16 cellular contexts compared by ENCODE assay signal in the genomic region with DNA sequence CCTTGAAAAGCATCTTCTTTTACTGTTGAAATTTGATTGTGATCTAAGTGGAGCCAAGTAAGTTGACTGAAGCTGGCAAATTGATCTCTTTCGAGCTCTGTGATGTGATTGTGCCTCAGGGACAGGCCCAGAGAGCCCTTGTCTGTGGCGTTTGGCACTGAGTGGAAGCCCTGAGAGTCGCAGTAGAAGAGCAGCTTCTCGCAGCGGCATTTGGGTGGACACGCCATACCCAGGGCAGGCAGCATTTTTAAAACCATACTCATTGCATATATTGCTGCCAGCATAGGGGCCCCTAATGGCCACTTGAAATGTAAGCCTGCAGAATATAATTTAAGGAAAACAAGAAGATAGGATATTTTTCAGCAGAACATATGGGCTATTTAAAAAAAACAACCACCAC. TPM values are rescaled to one million over a fixed set of nuclear protein-coding genes. Genes with fewer than 3 reads are reported as not detected.
DNase-seq lines count a peak whose midpoint lies in the region; ATAC-seq, FAIRE-seq and TF ChIP-seq lines count a peak whose summit lies in the region.
"Had no signal": no experiment of that assay in that cellular context is flagged by ENCODE, and none has a peak within 500 bp of the region (broad histone marks: within the 10 kb centered on the region; RNA-seq: fewer than 3 reads in every experiment).

No MANE protein-coding gene starts in this region.

- ATAC-seq in stimulated activated naive B cell treated with anti-CD40 and anti-IgM and Interleukin-4, amounts not matched to agents 10 μg/mL and 1 μg/mL and 100 μg/mL, for 72 hours (replicated peaks): no peak
- ATAC-seq: PC-3 had no signal

- CTCF ChIA-PET in AG04449 (lab: Yijun Ruan, JAX): interaction anchor here (0.5 to 1.9 kb wide), 9 partner anchors 16 to 332 kb away, joined by 3 to 4 read pairs (median 3); no protein-coding TSS in a partner anchor

- POLR2A ChIA-PET in AG04449 (lab: Yijun Ruan, JAX): no interaction called here

- TF ChIP-seq CTCF in AG04449 (IDR thresholded peaks at IDR 0.05; ENCODE audit: insufficient read depth, low read length, missing control alignments): no peak
- TF ChIP-seq CTCF in chondrocyte (IDR thresholded peaks at IDR 0.05): no peak
- no peak for TF ChIP-seq CTCF in neural crest cell (conservative IDR thresholded peaks at IDR 0.05)
- no peak for TF ChIP-seq CTCF in GM10266 (IDR thresholded peaks at IDR 0.05; ENCODE audit: control insufficient read depth, insufficient read depth, low read depth, missing control alignments)

- H3K36me3 Mint-ChIP-seq in chondrocyte (ENCODE audit: low read depth): no peaks in the 10 kb centered on the region
- H3K36me3 Mint-ChIP-seq in neural crest cell (ENCODE audit: low read depth): no peaks in the 10 kb centered on the region
- peaks cover 22 to 27% of the 10 kb centered on the region in 2 donors for H3K36me3 Mint-ChIP-seq in stimulated activated naive B cell treated with anti-CD40 and anti-IgM and Interleukin-4, amounts not matched to agents 10 μg/mL and 1 μg/mL and 100 μg/mL, for 72 hours
- H3K36me3 Mint-ChIP-seq: activated naive CD8-positive, alpha-beta T cell treated with anti-CD3 and anti-CD28 coated beads, Interleukin-2, amount 10 ng/mL, durations not matched to agents 7 days and 5 days had no signal

- H3K4me3 ChIP-seq in AG04449 (ENCODE audit: low read depth, low read length): peak overlapping the region; percentile 53

- H3K4me3 Mint-ChIP-seq in chondrocyte (ENCODE audit: unreplicated experiment) (no peak overlapping the region), neural crest cell (peak overlapping the region; percentile 81)
- no peak overlapping the region for H3K4me3 Mint-ChIP-seq in stimulated activated naive B cell treated with anti-CD40 and anti-IgM and Interleukin-4, amounts not matched to agents 10 μg/mL and 1 μg/mL and 100 μg/mL, for 72 hours
- H3K4me3 Mint-ChIP-seq: activated naive CD8-positive, alpha-beta T cell treated with anti-CD3 and anti-CD28 coated beads, Interleukin-2, amount 10 ng/mL, durations not matched to agents 7 days and 5 days had no signal

- FAIRE-seq in HTR-8/SVneo (lab: Jason Lieb, UNC): no peak
- FAIRE-seq: GM18507, small intestine had no signal

- H3K27me3 Mint-ChIP-seq in chondrocyte (ENCODE audit: low read depth): no peaks in the 10 kb centered on the region
- no peaks in the 10 kb centered on the region for H3K27me3 Mint-ChIP-seq in neural crest cell (ENCODE audit: low read depth)
- no peaks in the 10 kb centered on the region for H3K27me3 Mint-ChIP-seq in stimulated activated naive B cell treated with anti-CD40 and anti-IgM and Interleukin-4, amounts not matched to agents 10 μg/mL and 1 μg/mL and 100 μg/mL, for 72 hours

- DNase-seq in AG04449 (ENCODE audit: low read depth, low spot score) (no peak), NCI-H82 (lab: John Stamatoyannopoulos, UW) (peak; percentile 52), chondrocyte (ENCODE audit: low spot score) (no peak), neural crest cell (ENCODE audit: low read depth, low spot score) (no peak), HTR-8/SVneo (ENCODE audit: insufficient read length, low spot score) (no peak), GM10266 (ENCODE audit: extremely low spot score) (no peak), NCI-H2196 treated with DMSO at 0.1 percent for 48 hours (lab: John Stamatoyannopoulos, UW; ENCODE audit: unreplicated experiment) (no peak)
- no peak for DNase-seq in stimulated activated naive B cell treated with anti-CD40 and anti-IgM and Interleukin-4, amounts not matched to agents 10 μg/mL and 1 μg/mL and 100 μg/mL, for 72 hours
- DNase-seq: activated naive CD8-positive, alpha-beta T cell treated with anti-CD3 and anti-CD28 coated beads, Interleukin-2, amount 10 ng/mL, durations not matched to agents 7 days and 5 days; effector CD8-positive, alpha-beta T cell; Karpas-422; NCI-H2107; PC-3; small intestine; T1000 had no signal

- H3K4me1 Mint-ChIP-seq in chondrocyte (ENCODE audit: low read depth) (peaks cover 78% of the 10 kb centered on the region), neural crest cell (peaks cover 72% of the 10 kb centered on the region)
- H3K4me1 Mint-ChIP-seq in stimulated activated naive B cell treated with anti-CD40 and anti-IgM and Interleukin-4, amounts not matched to agents 10 μg/mL and 1 μg/mL and 100 μg/mL, for 72 hours: peaks cover 9 to 28% of the 10 kb centered on the region in 2 donors

- H3K9me3 Mint-ChIP-seq in chondrocyte (ENCODE audit: low read depth): no peaks in the 10 kb centered on the region
- no peaks in the 10 kb centered on the region for H3K9me3 Mint-ChIP-seq in neural crest cell
- H3K9me3 Mint-ChIP-seq in stimulated activated naive B cell treated with anti-CD40 and anti-IgM and Interleukin-4, amounts not matched to agents 10 μg/mL and 1 μg/mL and 100 μg/mL, for 72 hours: peaks cover 3 to 5% of the 10 kb centered on the region in 2 donors
- H3K9me3 Mint-ChIP-seq: activated naive CD8-positive, alpha-beta T cell treated with anti-CD3 and anti-CD28 coated beads, Interleukin-2, amount 10 ng/mL, durations not matched to agents 7 days and 5 days had no signal

- H3K27ac Mint-ChIP-seq in chondrocyte (ENCODE audit: unreplicated experiment) (peak overlapping the region; percentile 60), neural crest cell (ENCODE audit: unreplicated experiment) (peak overlapping the region; percentile 10)
- H3K27ac Mint-ChIP-seq in stimulated activated naive B cell treated with anti-CD40 and anti-IgM and Interleukin-4, amounts not matched to agents 10 μg/mL and 1 μg/mL and 100 μg/mL, for 72 hours: no peak overlapping the region
- H3K27ac Mint-ChIP-seq: activated naive CD8-positive, alpha-beta T cell treated with anti-CD3 and anti-CD28 coated beads, Interleukin-2, amount 10 ng/mL, durations not matched to agents 7 days and 5 days had no signal

RNA-seq across cellular contexts. Expression of a gene that starts 0.9 kb away (rescaled TPM):
- total RNA-seq in chondrocyte (0.19 TPM in 1 of 3 replicates, not detected in the others), neural crest cell (0.84 and 1.3 TPM in 2 replicates)
- total RNA-seq: PC-3 had no signal
